In genomic region chr6:167576050-167576741, GRCh38 we compare ENCODE assay signal across 19 cellular contexts.
"Had no signal": no experiment of that assay in that cellular context is flagged by ENCODE, and none has a peak within 500 bp of the region (broad histone marks: within the 10 kb centered on the region; RNA-seq: fewer than 3 reads in every experiment).

No MANE protein-coding gene starts in this region.

- ATAC-seq: left lung; stimulated activated naive CD8-positive, alpha-beta T cell treated with anti-CD3 and anti-CD28 coated beads, Interleukin-15, amount 100 ng/mL, for 72 hours; T-helper 17 cell had no signal

- H3K27ac Mint-ChIP-seq: activated naive CD8-positive, alpha-beta T cell; T-helper 17 cell had no signal

- H3K27ac ChIP-seq: brain microvascular endothelial cell, left lung, neutrophil, psoas muscle had no signal

- H3K27me3 ChIP-seq: brain microvascular endothelial cell, left lung, neutrophil had no signal

- DNase-seq: activated CD4-positive, CD25-positive, alpha-beta regulatory T cell; activated effector memory CD4-positive, alpha-beta T cell treated with anti-CD3 and anti-CD28 coated beads, Interleukin-2, amount 50 U/mL, for 16 hours; activated T-cell treated with anti-CD3 and anti-CD28 coated beads, Interleukin-2, amount 50 U/mL, for 4 hours; amygdala; brain microvascular endothelial cell; cerebellar nuclear complex; dermis blood vessel endothelial cell; islet precursor cell; mesendoderm; psoas muscle; stimulated activated CD4-positive, alpha-beta T cell treated with anti-CD3 and anti-CD28 coated beads, Interleukin-15, amount 100 ng/mL, for 24 hours; stimulated activated CD4-positive, alpha-beta T cell treated with anti-CD3 and anti-CD28 coated beads, Interleukin-4, amount 100 ng/mL, for 24 hours; stimulated activated naive CD8-positive, alpha-beta T cell treated with anti-CD3 and anti-CD28 coated beads, Interleukin-15, amount 100 ng/mL, for 72 hours; T-helper 17 cell had no signal

- H3K36me3 ChIP-seq: brain microvascular endothelial cell, left lung, neutrophil, thoracic aorta had no signal

- H3K4me3 Mint-ChIP-seq: activated naive CD8-positive, alpha-beta T cell; activated T-cell treated with anti-CD3 and anti-CD28 coated beads, Interleukin-2, amount 50 U/mL, for 4 hours; stimulated activated naive CD8-positive, alpha-beta T cell treated with anti-CD3 and anti-CD28 coated beads, Interleukin-15, amount 100 ng/mL, for 72 hours; T-helper 17 cell had no signal

- H3K9me3 ChIP-seq: left lung, neutrophil, psoas muscle, thoracic aorta had no signal

- H3K4me3 ChIP-seq: left lung, psoas muscle, thoracic aorta had no signal

- H3K4me1 Mint-ChIP-seq: stimulated activated naive CD8-positive, alpha-beta T cell treated with anti-CD3 and anti-CD28 coated beads, Interleukin-15, amount 100 ng/mL, for 72 hours; T-helper 17 cell had no signal

- H3K9me3 Mint-ChIP-seq: activated T-cell treated with anti-CD3 and anti-CD28 coated beads, Interleukin-2, amount 50 U/mL, for 4 hours; stimulated activated naive CD8-positive, alpha-beta T cell treated with anti-CD3 and anti-CD28 coated beads, Interleukin-15, amount 100 ng/mL, for 72 hours had no signal

- H3K36me3 Mint-ChIP-seq: activated naive CD8-positive, alpha-beta T cell had no signal

- FAIRE-seq: urothelium cell line had no signal
